Comparison of ENCODE assay signal across 9 cellular contexts in genomic region chr10:103712898-103713498, GRCh38.
DNase-seq lines count a peak whose midpoint lies in the region; ATAC-seq and TF ChIP-seq lines count a peak whose summit lies in the region.
"Had no signal": no experiment of that assay in that cellular context is flagged by ENCODE, and none has a peak within 500 bp of the region (broad histone marks: within the 10 kb centered on the region; RNA-seq: fewer than 3 reads in every experiment).

No MANE protein-coding gene starts in this region.

- no peaks in the 10 kb centered on the region for H3K4me1 Mint-ChIP-seq in CD4-positive, alpha-beta T cell (ENCODE audit: low read depth)
- H3K4me1 Mint-ChIP-seq in T-helper 1 cell treated with Interleukin-12 subunit alpha and Interleukin-12 subunit beta and Interleukin-4 antibody, amounts not matched to agents 30 μg/mL and 1 μg/mL, for 36 hours (ENCODE audit: low read depth): peaks cover 8% of the 10 kb centered on the region

- H3K27me3 Mint-ChIP-seq in CD4-positive, alpha-beta T cell: no peaks in the 10 kb centered on the region
- H3K27me3 Mint-ChIP-seq in T-helper 1 cell treated with Interleukin-12 subunit alpha and Interleukin-12 subunit beta and Interleukin-4 antibody, amounts not matched to agents 30 μg/mL and 1 μg/mL, for 36 hours (ENCODE audit: low read depth): no peaks in the 10 kb centered on the region
- H3K27me3 Mint-ChIP-seq: activated naive CD8-positive, alpha-beta T cell had no signal

- POLR2A ChIA-PET in CD4-positive, alpha-beta T cell (lab: Charles Lee): interaction anchor here (0.7 to 1.1 kb wide), 3 partner anchors 52 to 410 kb away, joined by 3 read pairs; no protein-coding TSS in a partner anchor

- no peak overlapping the region for H3K27ac Mint-ChIP-seq in CD4-positive, alpha-beta T cell
- peak overlapping the region; percentile 29 for H3K27ac Mint-ChIP-seq in T-helper 1 cell treated with Interleukin-12 subunit alpha and Interleukin-12 subunit beta and Interleukin-4 antibody, amounts not matched to agents 30 μg/mL and 1 μg/mL, for 36 hours
- H3K27ac Mint-ChIP-seq: activated naive CD8-positive, alpha-beta T cell had no signal

- CTCF ChIA-PET in CD4-positive, alpha-beta T cell (lab: Charles Lee): interaction anchor here (0.6 to 2.3 kb wide), 14 partner anchors 9 to 175 kb away, joined by 3 to 10 read pairs (median 6); no protein-coding TSS in a partner anchor

- no peaks in the 10 kb centered on the region for H3K27me3 ChIP-seq in CD4-positive, alpha-beta T cell (ENCODE audit: control insufficient read depth, insufficient read depth, low read length)
- H3K27me3 ChIP-seq in MG63 (no peaks in the 10 kb centered on the region), left ventricle myocardium inferior (ENCODE audit: low read depth) (no peaks in the 10 kb centered on the region)

- intact Hi-C loops in CD4-positive, alpha-beta T cell (cut with DNase I, micrococcal nuclease): loop anchor here (1.0 to 5.0 kb wide), 3 partner anchors 146 to 494 kb away; no protein-coding TSS in a partner anchor
- intact Hi-C loops in left ventricle myocardium inferior (cut with micrococcal nuclease): loop anchor here (2.0 kb wide), 1 partner anchor 146 kb away; no protein-coding TSS in a partner anchor

- no peaks in the 10 kb centered on the region for H3K9me3 ChIP-seq in CD4-positive, alpha-beta T cell (ENCODE audit: control insufficient read depth, low read length)
- H3K9me3 ChIP-seq in MG63 (no peaks in the 10 kb centered on the region), left ventricle myocardium inferior (replicated peaks) (no peaks in the 10 kb centered on the region)

- no peak overlapping the region for H3K4me3 Mint-ChIP-seq in CD4-positive, alpha-beta T cell
- no peak overlapping the region for H3K4me3 Mint-ChIP-seq in T-helper 1 cell treated with Interleukin-12 subunit alpha and Interleukin-12 subunit beta and Interleukin-4 antibody, amounts not matched to agents 30 μg/mL and 1 μg/mL, for 36 hours
- H3K4me3 Mint-ChIP-seq: activated naive CD8-positive, alpha-beta T cell had no signal

- no peaks in the 10 kb centered on the region for H3K9me3 Mint-ChIP-seq in CD4-positive, alpha-beta T cell
- no peaks in the 10 kb centered on the region for H3K9me3 Mint-ChIP-seq in T-helper 1 cell treated with Interleukin-12 subunit alpha and Interleukin-12 subunit beta and Interleukin-4 antibody, amounts not matched to agents 30 μg/mL and 1 μg/mL, for 36 hours

- ATAC-seq in CD4-positive, alpha-beta T cell (ENCODE audit: poor library complexity): peak; percentile 94
- ATAC-seq in GM19452 (IDR thresholded peaks at IDR 0.05; ENCODE audit: unreplicated experiment) (peak; percentile 79), HG03460 (IDR thresholded peaks at IDR 0.05; ENCODE audit: unreplicated experiment) (no peak)

- peak; percentile 88 for TF ChIP-seq CTCF in CD4-positive, alpha-beta T cell (IDR thresholded peaks at IDR 0.05)
- peak; percentile 95 for TF ChIP-seq CTCF in left ventricle myocardium inferior (IDR thresholded peaks at IDR 0.05; ENCODE audit: borderline replicate concordance)
- peak; percentile 80 for TF ChIP-seq CTCF in retinal pigment epithelial cell (conservative IDR thresholded peaks at IDR 0.05; ENCODE audit: low read depth, low read length)

- peaks cover 17% of the 10 kb centered on the region for H3K4me1 ChIP-seq in left ventricle myocardium inferior

- peak; percentile 68 to 87 (median 76) for DNase-seq in CD4-positive, alpha-beta T cell
- DNase-seq in MG63: peak; percentile 42
- peak; percentile 50 for DNase-seq in amniotic epithelial cell (ENCODE audit: low read depth)
- DNase-seq in left ventricle myocardium inferior: peak; percentile 77
- DNase-seq in retinal pigment epithelial cell (ENCODE audit: low read depth): no peak

- H3K4me3 ChIP-seq in MG63: no peak overlapping the region
- H3K4me3 ChIP-seq in left ventricle myocardium inferior: no peak overlapping the region
- no peak overlapping the region for H3K4me3 ChIP-seq in retinal pigment epithelial cell (ENCODE audit: low read length)

- no peaks in the 10 kb centered on the region for H3K36me3 ChIP-seq in MG63
- H3K36me3 ChIP-seq in left ventricle myocardium inferior: no peaks in the 10 kb centered on the region

- no peaks in the 10 kb centered on the region for H3K36me3 Mint-ChIP-seq in CD4-positive, alpha-beta T cell (ENCODE audit: low read depth)
- no peaks in the 10 kb centered on the region for H3K36me3 Mint-ChIP-seq in T-helper 1 cell treated with Interleukin-12 subunit alpha and Interleukin-12 subunit beta and Interleukin-4 antibody, amounts not matched to agents 30 μg/mL and 1 μg/mL, for 36 hours (ENCODE audit: low read depth)
- H3K36me3 Mint-ChIP-seq: activated naive CD8-positive, alpha-beta T cell had no signal

- no peak overlapping the region for H3K27ac ChIP-seq in CD4-positive, alpha-beta T cell (ENCODE audit: low read depth, low read length)
- H3K27ac ChIP-seq in left ventricle myocardium inferior (replicated peaks): no peak overlapping the region
